Comparison of ENCODE assay signal across 10 cellular contexts in the genomic region with DNA sequence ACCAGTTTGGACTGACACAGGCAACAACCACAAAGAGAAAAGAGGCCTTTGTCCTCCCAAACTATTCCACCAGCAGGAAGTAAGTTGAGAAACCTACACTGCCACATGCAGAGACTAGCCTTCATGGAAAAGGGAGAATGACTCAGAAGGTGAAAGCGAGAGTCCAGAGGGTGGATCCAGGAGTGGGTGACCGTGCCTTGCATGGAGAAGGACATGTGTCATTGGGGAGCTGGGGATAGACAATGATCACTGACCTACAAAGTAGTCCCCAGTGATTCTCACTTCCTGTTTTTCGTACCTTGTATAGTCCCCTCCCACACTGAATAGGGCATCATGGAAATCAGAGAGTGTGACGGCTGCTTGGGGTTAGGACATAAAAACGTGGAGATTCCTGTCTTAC.
DNase-seq lines count a peak whose midpoint lies in the region; ATAC-seq and TF ChIP-seq lines count a peak whose summit lies in the region.
"Had no signal": no experiment of that assay in that cellular context is flagged by ENCODE, and none has a peak within 500 bp of the region (broad histone marks: within the 10 kb centered on the region; RNA-seq: fewer than 3 reads in every experiment).

No MANE protein-coding gene starts in this region.

- TF ChIP-seq POLR2A in esophagus squamous epithelium (IDR thresholded peaks at IDR 0.05) = no peak

- H3K4me3 ChIP-seq in esophagus squamous epithelium (no peak overlapping the region), neuronal stem cell (ENCODE audit: low read length in 2 of 2) (no peak overlapping the region)

- TF ChIP-seq CTCF in foreskin keratinocyte (conservative IDR thresholded peaks at IDR 0.05) = no peak
- TF ChIP-seq CTCF in esophagus squamous epithelium (IDR thresholded peaks at IDR 0.05) = peak in 1 of 6 experiments; percentile 5

- no peak overlapping the region for H2BK12ac ChIP-seq in neuronal stem cell (ENCODE audit: low read length)

- no peak overlapping the region for H2BK120ac ChIP-seq in neuronal stem cell (ENCODE audit: low read depth, low read length)

- H3K9me3 ChIP-seq in esophagus squamous epithelium (no peaks in the 10 kb centered on the region), neuronal stem cell (replicated peaks in 1 of 2; ENCODE audit: control insufficient read depth in 2 of 2, insufficient read depth in 1 of 2, low read depth in 1 of 2, low read length in 2 of 2) (no peaks in the 10 kb centered on the region)

- WGBS in esophagus squamous epithelium, 2 donors = 46 to 62% methylated on average over 5 of the region's 5 CpGs
- WGBS in neuronal stem cell (ENCODE audit: extremely low coverage in 2 of 2, insufficient read length in 2 of 2, insufficient replicate concordance in 1 of 2), 2 donors = no CpG with 5 or more reads among the region's 5 CpGs

- no peak overlapping the region for H2AK5ac ChIP-seq in neuronal stem cell (ENCODE audit: low read depth, low read length)

- ATAC-seq in GM18502 (IDR thresholded peaks at IDR 0.05; ENCODE audit: poor library complexity, unreplicated experiment) (peak; percentile 89), GM21786 (IDR thresholded peaks at IDR 0.05; ENCODE audit: unreplicated experiment) (peak; percentile 87), HG03575 (IDR thresholded peaks at IDR 0.05; ENCODE audit: extremely low read depth, insufficient number of reproducible peaks, low FRiP score, unreplicated experiment) (peak; percentile 49), foreskin keratinocyte (peak; percentile 88), HG03097 (IDR thresholded peaks at IDR 0.05; ENCODE audit: low FRiP score, unreplicated experiment) (no peak)

- no peak overlapping the region for H3K23ac ChIP-seq in neuronal stem cell (ENCODE audit: low read depth, low read length, poor library complexity)

- no peaks in the 10 kb centered on the region for H3K27me3 ChIP-seq in foreskin keratinocyte
- H3K27me3 ChIP-seq in esophagus squamous epithelium = no peaks in the 10 kb centered on the region
- no peaks in the 10 kb centered on the region for H3K27me3 ChIP-seq in neuronal stem cell (ENCODE audit: control insufficient read depth in 3 of 3, insufficient read depth in 3 of 3, low read depth in 1 of 3, low read length in 3 of 3)

- no peak overlapping the region for H4K91ac ChIP-seq in neuronal stem cell (ENCODE audit: low read depth, low read length, poor library complexity)

- H3K14ac ChIP-seq in neuronal stem cell (ENCODE audit: low read length) = no peak overlapping the region

- no peak overlapping the region for H3K9ac ChIP-seq in neuronal stem cell (ENCODE audit: low read depth, low read length, poor library complexity)

- no peak overlapping the region for H2BK15ac ChIP-seq in neuronal stem cell (ENCODE audit: low read length)

- H3K4me1 ChIP-seq in foreskin keratinocyte (peaks cover 10% of the 10 kb centered on the region), esophagus squamous epithelium (peaks cover 0 to 12% (median 0%) of the 10 kb centered on the region in 3 donors), neuronal stem cell (ENCODE audit: control insufficient read depth in 2 of 2, insufficient read depth in 1 of 2, low read depth in 1 of 2, low read length in 2 of 2) (peaks cover 0 to 3% of the 10 kb centered on the region in 2 donors)

- no peak overlapping the region for H2AFZ ChIP-seq in neuronal stem cell (ENCODE audit: low read length)

- peak overlapping the region; percentile 17 for H3K27ac ChIP-seq in foreskin keratinocyte
- peak overlapping the region in 2 of 4 donors; percentile 24 to 40 for H3K27ac ChIP-seq in esophagus squamous epithelium
- no peak overlapping the region for H3K27ac ChIP-seq in neuronal stem cell (replicated peaks; ENCODE audit: low read length)

- H3K4me2 ChIP-seq in neuronal stem cell (ENCODE audit: insufficient read depth, low read length, poor library complexity, severe bottlenecking) = no peak overlapping the region

- H2BK5ac ChIP-seq in neuronal stem cell (ENCODE audit: low read length) = no peak overlapping the region

- peak; percentile 87 to 93 for DNase-seq in foreskin keratinocyte
- no peak for DNase-seq in activated CD8-positive, alpha-beta memory T cell treated with anti-CD3 and anti-CD28 coated beads, Interleukin-2, amount 50 U/mL, for 48 hours
- no peak for DNase-seq in esophagus squamous epithelium (lab: John Stamatoyannopoulos, UW)
- DNase-seq in neuronal stem cell (ENCODE audit: low spot score) = no peak
- DNase-seq: activated T-cell treated with anti-CD3 and anti-CD28 coated beads, Interleukin-2, amount 50 U/mL, for 24 hours; NCI-H1930 had no signal

- no peak overlapping the region for H3K4ac ChIP-seq in neuronal stem cell (ENCODE audit: low read length)

- no peak overlapping the region for H3K18ac ChIP-seq in neuronal stem cell (ENCODE audit: low read length)

- H4K8ac ChIP-seq in neuronal stem cell (ENCODE audit: low read depth, low read length) = no peak overlapping the region

- no peaks in the 10 kb centered on the region for H3K79me1 ChIP-seq in neuronal stem cell (ENCODE audit: low read depth, low read length)

- intact Hi-C loops in esophagus squamous epithelium (cut with DNase I) = no loop called here

- H3K36me3 ChIP-seq in esophagus squamous epithelium (no peaks in the 10 kb centered on the region), neuronal stem cell (replicated peaks in 1 of 2; ENCODE audit: control insufficient read depth in 2 of 2, insufficient read depth in 2 of 2, low read length in 2 of 2) (no peaks in the 10 kb centered on the region)

Comparison
In these comparisons a context has a peak if more than half of its experiments do, and no peak if none do; other contexts are left out.
1. DNase-seq: peak in foreskin keratinocyte (2 of 2); none in activated CD8-positive, alpha-beta memory T cell treated with anti-CD3 and anti-CD28 coated beads, Interleukin-2, amount 50 U/mL, for 48 hours (single experiment), esophagus squamous epithelium (single experiment) and neuronal stem cell (single experiment).